In the genomic region with DNA sequence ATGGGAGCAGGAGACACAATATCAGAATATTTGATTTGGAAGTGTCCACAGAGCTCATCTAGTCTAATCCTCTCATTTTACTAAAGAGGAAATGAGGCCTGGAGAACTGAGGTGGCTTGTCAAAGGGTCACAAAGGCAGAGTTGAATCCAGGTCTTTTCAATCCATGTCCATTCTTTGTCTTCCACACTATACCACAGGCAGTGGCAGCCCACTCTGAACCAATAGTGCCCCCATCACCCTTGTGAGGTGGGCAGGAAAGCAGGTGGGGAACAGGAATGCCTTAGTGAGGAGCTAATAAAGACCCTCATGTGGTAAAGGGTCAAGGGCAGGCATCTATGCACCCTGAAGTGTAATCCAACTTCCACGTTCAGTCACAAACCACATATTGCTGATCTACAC, we compare ENCODE assay signal across 13 cellular contexts.
DNase-seq lines count a peak whose midpoint lies in the region; ATAC-seq and TF ChIP-seq lines count a peak whose summit lies in the region.
"Had no signal": no experiment of that assay in that cellular context is flagged by ENCODE, and none has a peak within 500 bp of the region (broad histone marks: within the 10 kb centered on the region; RNA-seq: fewer than 3 reads in every experiment).

No MANE protein-coding gene starts in this region.

- H3K4me1 Mint-ChIP-seq in MCF 10A (ENCODE audit: insufficient read depth, unreplicated experiment), result peaks cover 12% of the 10 kb centered on the region
- H3K4me1 Mint-ChIP-seq: B cell had no signal

- H3K79me2 ChIP-seq in mammary epithelial cell (ENCODE audit: insufficient read depth, low read length) (no peaks in the 10 kb centered on the region), HCT116 (ENCODE audit: insufficient read depth, low read length) (no peaks in the 10 kb centered on the region)

- POLR2A ChIA-PET in MCF 10A (lab: Yijun Ruan, JAX) (interaction anchor here (1.5 kb wide), 1 partner anchor 10 kb away, joined by 3 read pairs; no protein-coding TSS in a partner anchor), HCT116 (lab: Charles Lee) (no interaction called here)

- no peak for DNase-seq in MCF 10A (ENCODE audit: unreplicated experiment)
- no peak for DNase-seq in mammary epithelial cell
- no peak for DNase-seq in HCT116 (ENCODE audit: low read depth, low spot score)
- no peak for DNase-seq in psoas muscle
- no peak for DNase-seq in islet precursor cell
- DNase-seq in activated gamma-delta T cell (lab: John Stamatoyannopoulos, UW), result no peak
- no peak for DNase-seq in COR-L47 (lab: John Stamatoyannopoulos, UW)
- DNase-seq: C1 segment of cervical spinal cord; CD4-positive, alpha-beta memory T cell; HCEC 1CT; IMR-90 had no signal

- H3K27ac ChIP-seq in mammary epithelial cell (ENCODE audit: insufficient read depth, low read depth, low read length) (no peak overlapping the region), HCT116 (ENCODE audit: low read depth, low read length) (no peak overlapping the region), VCaP (peak overlapping the region; percentile 87), psoas muscle (peak overlapping the region; percentile 99)

- in situ Hi-C loops in mammary epithelial cell (cut with MboI; ENCODE audit: low sequenced_read_pairs in 2 of 2), result loop anchor here in 1 of 2 donors (10.0 kb wide), 1 partner anchor 241 kb away; no protein-coding TSS in a partner anchor

- peak overlapping the region; percentile 12 for H3K27ac Mint-ChIP-seq in MCF 10A (ENCODE audit: low read depth, unreplicated experiment)
- H3K27ac Mint-ChIP-seq: B cell; CD4-positive, alpha-beta memory T cell had no signal

- BruUV-seq in MCF 10A (replicated peaks; lab: Mats Ljungman, UMichigan) (no TSS peak), mammary epithelial cell (replicated peaks; lab: Mats Ljungman, UMichigan) (no TSS peak), HCT116 (replicated peaks; lab: Mats Ljungman, UMichigan) (no TSS peak)

- H3K4me2 ChIP-seq in mammary epithelial cell (ENCODE audit: insufficient read depth, low read depth, low read length) (no peak overlapping the region), HCT116 (ENCODE audit: low read length) (peak overlapping the region; percentile 55; the same call in 1 of the 2 replicates)

- ATAC-seq in HCT116, result no peak
- no peak for ATAC-seq in psoas muscle

- no peaks in the 10 kb centered on the region for H3K9me2 ChIP-seq in HCT116 (ENCODE audit: insufficient read depth)

- H4K20me1 ChIP-seq in mammary epithelial cell (ENCODE audit: insufficient read depth, low read length) (no peaks in the 10 kb centered on the region), HCT116 (ENCODE audit: insufficient read depth) (no peaks in the 10 kb centered on the region)

- RAD21 ChIA-PET in HCT116 (lab: Charles Lee; ENCODE audit: low non-redundant PET in 1 of 2, low total read pairs in 2 of 2, uncharacterized antibody in 2 of 2, unreplicated experiment in 2 of 2), result interaction anchor here in 1 of 2 experiments (0.7 kb wide), 1 partner anchor 237 kb away, joined by 3 read pairs; no protein-coding TSS in a partner anchor

- CTCF ChIA-PET in MCF 10A (lab: Yijun Ruan, JAX), result interaction anchor here (1.0 to 4.8 kb wide), 3 partner anchors 11 to 26 kb away, joined by 3 to 28 read pairs (median 5); no protein-coding TSS in a partner anchor
- CTCF ChIA-PET in mammary epithelial cell (lab: Charles Lee; ENCODE audit: low non-redundant PET), result no interaction called here
- CTCF ChIA-PET in HCT116 (lab: Charles Lee), result interaction anchor here (1.5 kb wide), 1 partner anchor 13 kb away, joined by 8 read pairs; no protein-coding TSS in a partner anchor

- TF ChIP-seq RAD21 in HCT116 (IDR thresholded peaks at IDR 0.05; ENCODE audit: low read depth), result no peak

- H3K4me1 ChIP-seq in mammary epithelial cell (ENCODE audit: insufficient read depth, low read length), result peaks cover 12% of the 10 kb centered on the region
- H3K4me1 ChIP-seq in HCT116 (ENCODE audit: control insufficient read depth in 1 of 2, insufficient read depth in 2 of 2, low read length in 2 of 2), result peaks cover 29 to 39% of the 10 kb centered on the region in 2 experiments
- peaks cover 31% of the 10 kb centered on the region for H3K4me1 ChIP-seq in psoas muscle

- peaks cover 7% of the 10 kb centered on the region for H3K36me3 Mint-ChIP-seq in MCF 10A (ENCODE audit: insufficient read depth, unreplicated experiment)
- H3K36me3 Mint-ChIP-seq: CD4-positive, alpha-beta memory T cell had no signal

- no peak for TF ChIP-seq POLR2A in HCT116 (IDR thresholded peaks at IDR 0.05; ENCODE audit: borderline replicate concordance, extremely low read depth, insufficient read depth, insufficient read length)

- H3K9me3 ChIP-seq in mammary epithelial cell (replicated peaks; ENCODE audit: insufficient read depth, low read length) (no peaks in the 10 kb centered on the region), HCT116 (ENCODE audit: control insufficient read depth in 1 of 2, insufficient read depth in 1 of 2, low read depth in 1 of 2, low read length in 2 of 2) (no peaks in the 10 kb centered on the region), psoas muscle (no peaks in the 10 kb centered on the region)

- H3K36me3 ChIP-seq in mammary epithelial cell (ENCODE audit: insufficient read depth, low read length), result no peaks in the 10 kb centered on the region
- no peaks in the 10 kb centered on the region for H3K36me3 ChIP-seq in HCT116 (ENCODE audit: control insufficient read depth in 1 of 2, insufficient read depth in 2 of 2, low read length in 2 of 2)
- no peaks in the 10 kb centered on the region for H3K36me3 ChIP-seq in psoas muscle (ENCODE audit: insufficient read depth in 1 of 2, low read depth in 1 of 2)

- WGBS in mammary epithelial cell (ENCODE audit: low coverage, missing lambda C conversion rate), result 89% methylated on average over 1 of the region's 1 CpG
- 86 to 90% (median 87%) methylated on average over 1 of the region's 1 CpG for WGBS in psoas muscle, 3 donors

- H3K4me3 ChIP-seq in mammary epithelial cell (replicated peaks in 1 of 3; ENCODE audit: insufficient read depth in 1 of 3, low read depth in 2 of 3, low read length in 3 of 3) (no peak overlapping the region), HCT116 (replicated peaks in 1 of 2; ENCODE audit: low read depth in 1 of 2, low read length in 2 of 2) (no peak overlapping the region), psoas muscle (no peak overlapping the region)

- dilution Hi-C loops in mammary epithelial cell (cut with HindIII; ENCODE audit: low sequenced_read_pairs), result no loop called here

- H3K9ac ChIP-seq in mammary epithelial cell (ENCODE audit: insufficient read depth, low read length) (no peak overlapping the region), HCT116 (ENCODE audit: low read length) (no peak overlapping the region)

- no peak overlapping the region for H2AFZ ChIP-seq in mammary epithelial cell (ENCODE audit: low read depth, low read length)
- no peak overlapping the region for H2AFZ ChIP-seq in HCT116 (ENCODE audit: low read depth, low read length, poor library complexity, severe bottlenecking)

- peaks cover 7% of the 10 kb centered on the region for H3K9me3 Mint-ChIP-seq in MCF 10A (ENCODE audit: unreplicated experiment)

- intact Hi-C loops in MCF 10A (cut with micrococcal nuclease), result no loop called here
- intact Hi-C loops in mammary epithelial cell (cut with micrococcal nuclease), result no loop called here
- intact Hi-C loops in HCT116 (cut with micrococcal nuclease), result no loop called here
- intact Hi-C loops in psoas muscle (cut with DNase I), result loop anchor here in 1 of 2 donors (5.0 kb wide), 1 partner anchor 42 kb away; no protein-coding TSS in a partner anchor

- TF ChIP-seq CTCF in MCF 10A (IDR thresholded peaks at IDR 0.05; ENCODE audit: unreplicated experiment), result no peak
- TF ChIP-seq CTCF in mammary epithelial cell (conservative IDR thresholded peaks at IDR 0.05 in 1 of 2, IDR thresholded peaks at IDR 0.05 in 1 of 2; ENCODE audit: extremely low read depth in 1 of 2, insufficient read depth in 1 of 2, low read depth in 1 of 2, low read length in 2 of 2), result no peak
- no peak for TF ChIP-seq CTCF in HCT116 (IDR thresholded peaks at IDR 0.05 in 2 of 3, conservative IDR thresholded peaks at IDR 0.05 in 1 of 3; ENCODE audit: borderline replicate concordance in 1 of 3, insufficient read depth in 1 of 3, low read depth in 2 of 3, low read length in 2 of 3)
- no peak for TF ChIP-seq CTCF in VCaP (conservative IDR thresholded peaks at IDR 0.05)
- TF ChIP-seq CTCF in psoas muscle (IDR thresholded peaks at IDR 0.05), result no peak

- no peak overlapping the region for H3K4me3 Mint-ChIP-seq in MCF 10A (ENCODE audit: unreplicated experiment)
- H3K4me3 Mint-ChIP-seq: B cell; CD4-positive, alpha-beta memory T cell had no signal

- H3K27me3 Mint-ChIP-seq in MCF 10A (ENCODE audit: insufficient read depth, unreplicated experiment), result no peaks in the 10 kb centered on the region

- H3K27me3 ChIP-seq in mammary epithelial cell (ENCODE audit: insufficient read depth, low read length) (no peaks in the 10 kb centered on the region), HCT116 (ENCODE audit: insufficient read depth, low read length) (no peaks in the 10 kb centered on the region), psoas muscle (ENCODE audit: insufficient read depth in 3 of 3, low read length in 2 of 3) (no peaks in the 10 kb centered on the region)

TF ChIP-seq in HCT116, 20 proteins besides CTCF, POLR2A, EP300 and RAD21 (continues in another document):
- TF ChIP-seq YY1 (IDR thresholded peaks at IDR 0.05; ENCODE audit: extremely low read depth, insufficient replicate concordance, low read depth, low read length) (no peak), FOSL1 (IDR thresholded peaks at IDR 0.05; ENCODE audit: low read depth) (no peak), EGR1 (IDR thresholded peaks at IDR 0.05; ENCODE audit: low read depth) (no peak), CEBPB (IDR thresholded peaks at IDR 0.05; ENCODE audit: low read depth) (no peak), CBX3 (IDR thresholded peaks at IDR 0.05; ENCODE audit: low read depth) (no peak)

Comparison
In these comparisons a context has a peak if more than half of its experiments do, and no peak if none do; other contexts are left out.
1. H3K27ac ChIP-seq: peak in VCaP (single experiment) and psoas muscle (single experiment); none in mammary epithelial cell (single experiment) and HCT116 (single experiment).